2 cellular contexts compared by ENCODE assay signal in genomic region chrX:331772-332495, GRCh38.
TF ChIP-seq lines count a peak whose summit lies in the region.

No MANE protein-coding gene starts in this region.

TF ChIP-seq in A549, 52 proteins besides CTCF, POLR2A, EP300 and RAD21:
- TF ChIP-seq REST (IDR thresholded peaks at IDR 0.05): no peak
- no peak for TF ChIP-seq HES2 (IDR thresholded peaks at IDR 0.05)
- TF ChIP-seq ZNF302 (CRISPR knock-in tag; IDR thresholded peaks at IDR 0.05): no peak
- TF ChIP-seq POLR2AphosphoS2 (conservative IDR thresholded peaks at IDR 0.05; ENCODE audit: low read length): no peak
- no peak for TF ChIP-seq MYC (IDR thresholded peaks at IDR 0.05; ENCODE audit: borderline replicate concordance, low read length)
- no peak for TF ChIP-seq GATA3 (IDR thresholded peaks at IDR 0.05; ENCODE audit: borderline replicate concordance)

TF ChIP-seq in GM23338, 12 proteins besides CTCF, POLR2A, EP300 and RAD21 (continued from another document):
- no peak for TF ChIP-seq ZNF462 (CRISPR knock-in tag; IDR thresholded peaks at IDR 0.05)
- no peak for TF ChIP-seq CREB1 (CRISPR knock-in tag; IDR thresholded peaks at IDR 0.05; ENCODE audit: low read depth)
- no peak for TF ChIP-seq ETS1 (IDR thresholded peaks at IDR 0.05)
- TF ChIP-seq ZNF114 (CRISPR knock-in tag; IDR thresholded peaks at IDR 0.05): no peak
- no peak for TF ChIP-seq NANOG (IDR thresholded peaks at IDR 0.05; ENCODE audit: borderline replicate concordance)
- no peak for TF ChIP-seq REST (IDR thresholded peaks at IDR 0.05; ENCODE audit: unreplicated experiment)
- TF ChIP-seq POLR2AphosphoS5 (IDR thresholded peaks at IDR 0.05; ENCODE audit: low read depth): no peak
- TF ChIP-seq JUNB (IDR thresholded peaks at IDR 0.05; ENCODE audit: unreplicated experiment): no peak
TF ChIP-seq in GM23338: peak in this region for 0.
